Comparison of ENCODE assay signal across 12 cellular contexts in genomic region chr1:19710825-19711611, GRCh38. TPM values are rescaled to one million over a fixed set of nuclear protein-coding genes. Genes with fewer than 3 reads are reported as not detected.
DNase-seq lines count a peak whose midpoint lies in the region; ATAC-seq, FAIRE-seq and TF ChIP-seq lines count a peak whose summit lies in the region.
"Had no signal": no experiment of that assay in that cellular context is flagged by ENCODE, and none has a peak within 500 bp of the region (broad histone marks: within the 10 kb centered on the region; RNA-seq: fewer than 3 reads in every experiment).

No MANE protein-coding gene starts in this region.

- H3K4me1 ChIP-seq in HepG2 (ENCODE audit: insufficient read depth, low read length) (no peaks in the 10 kb centered on the region), right lobe of liver (no peaks in the 10 kb centered on the region), HAP-1 (peaks cover 16% of the 10 kb centered on the region)

- peaks cover 9% of the 10 kb centered on the region for H3K36me3 Mint-ChIP-seq in activated T-helper 1 cell treated with anti-CD3 and anti-CD28 coated beads, Interleukin-12 subunit alpha, Interleukin-12 subunit beta, Interleukin-2, Interleukin-4 antibody, amounts not matched to agents 30 ng/mL and 10 ng/mL and 1 ng/mL, durations not matched to agents 14 hours and 24 hours and 36 hours (ENCODE audit: low read depth)
- peaks cover 8% of the 10 kb centered on the region for H3K36me3 Mint-ChIP-seq in stimulated activated naive CD8-positive, alpha-beta T cell treated with anti-CD3 and anti-CD28 coated beads, Interleukin-15, Interleukin-2, amounts not matched to agents 100 ng/mL and 50 ng/mL, for 24 hours (ENCODE audit: low read depth)

- POLR2A ChIA-PET in HepG2 (lab: Yijun Ruan, JAX): no interaction called here

- peak overlapping the region; percentile 87 for H3K27ac Mint-ChIP-seq in activated T-helper 1 cell treated with anti-CD3 and anti-CD28 coated beads, Interleukin-12 subunit alpha, Interleukin-12 subunit beta, Interleukin-2, Interleukin-4 antibody, amounts not matched to agents 30 ng/mL and 10 ng/mL and 1 ng/mL, durations not matched to agents 14 hours and 24 hours and 36 hours
- H3K27ac Mint-ChIP-seq in stimulated activated naive CD8-positive, alpha-beta T cell treated with anti-CD3 and anti-CD28 coated beads, Interleukin-15, Interleukin-2, amounts not matched to agents 100 ng/mL and 50 ng/mL, for 24 hours: peak overlapping the region; percentile 86
- H3K27ac Mint-ChIP-seq: HFFc6 had no signal

- H3K9me3 ChIP-seq in HepG2 (ENCODE audit: low read length): no peaks in the 10 kb centered on the region
- H3K9me3 ChIP-seq in right lobe of liver: no peaks in the 10 kb centered on the region
- H3K9me3 ChIP-seq in HAP-1: no peaks in the 10 kb centered on the region

- H3K36me3 ChIP-seq in HepG2 (replicated peaks in 1 of 2; ENCODE audit: control insufficient read depth in 1 of 2, insufficient read depth in 2 of 2, low read length in 2 of 2): no peaks in the 10 kb centered on the region
- H3K36me3 ChIP-seq in right lobe of liver: no peaks in the 10 kb centered on the region
- no peaks in the 10 kb centered on the region for H3K36me3 ChIP-seq in HAP-1 (replicated peaks)

- peaks cover 23% of the 10 kb centered on the region for H3K4me1 Mint-ChIP-seq in activated T-helper 1 cell treated with anti-CD3 and anti-CD28 coated beads, Interleukin-12 subunit alpha, Interleukin-12 subunit beta, Interleukin-2, Interleukin-4 antibody, amounts not matched to agents 30 ng/mL and 10 ng/mL and 1 ng/mL, durations not matched to agents 14 hours and 24 hours and 36 hours (ENCODE audit: low read depth)
- peaks cover 19% of the 10 kb centered on the region for H3K4me1 Mint-ChIP-seq in stimulated activated naive CD8-positive, alpha-beta T cell treated with anti-CD3 and anti-CD28 coated beads, Interleukin-15, Interleukin-2, amounts not matched to agents 100 ng/mL and 50 ng/mL, for 24 hours (ENCODE audit: low read depth)

- H3K9ac ChIP-seq in HepG2 (ENCODE audit: insufficient read depth, low read depth, low read length): no peak overlapping the region

- no peaks in the 10 kb centered on the region for H4K20me1 ChIP-seq in HepG2 (ENCODE audit: insufficient read depth, low read length)

- H3K9me3 Mint-ChIP-seq in activated T-helper 1 cell treated with anti-CD3 and anti-CD28 coated beads, Interleukin-12 subunit alpha, Interleukin-12 subunit beta, Interleukin-2, Interleukin-4 antibody, amounts not matched to agents 30 ng/mL and 10 ng/mL and 1 ng/mL, durations not matched to agents 14 hours and 24 hours and 36 hours: no peaks in the 10 kb centered on the region
- H3K9me3 Mint-ChIP-seq in stimulated activated naive CD8-positive, alpha-beta T cell treated with anti-CD3 and anti-CD28 coated beads, Interleukin-15, Interleukin-2, amounts not matched to agents 100 ng/mL and 50 ng/mL, for 24 hours: no peaks in the 10 kb centered on the region
- H3K9me3 Mint-ChIP-seq: HFFc6, naive B cell had no signal

- CTCF ChIA-PET in HepG2 (lab: Yijun Ruan, JAX; ENCODE audit: low intra/inter-chr PET ratio, low total read pairs): no interaction called here

- no TSS peak for BruUV-seq in HepG2 (replicated peaks; lab: Mats Ljungman, UMichigan)

- FAIRE-seq in HepG2 (lab: Jason Lieb, UNC): no peak
- FAIRE-seq: K562 had no signal

- no peak overlapping the region for H2AFZ ChIP-seq in HepG2 (ENCODE audit: low read length)

- DNase-seq in HepG2 (ENCODE audit: low spot score): no peak
- DNase-seq in right lobe of liver: no peak
- DNase-seq in activated T-helper 1 cell treated with anti-CD3 and anti-CD28 coated beads, Interleukin-12 subunit alpha, Interleukin-12 subunit beta, Interleukin-2, Interleukin-4 antibody, amounts not matched to agents 30 ng/mL and 10 ng/mL and 1 ng/mL, durations not matched to agents 14 hours and 24 hours and 36 hours (ENCODE audit: low spot score): peak; percentile 3
- DNase-seq in HAP-1 (ENCODE audit: low spot score in 2 of 2): no peak
- DNase-seq in DMS153 treated with DMSO at 0.1 percent for 48 hours (lab: John Stamatoyannopoulos, UW; ENCODE audit: unreplicated experiment): no peak
- DNase-seq: HFFc6, naive B cell, NCI-H2227 treated with DMSO at 0.1 percent for 48 hours had no signal

- H3K27me3 Mint-ChIP-seq in activated T-helper 1 cell treated with anti-CD3 and anti-CD28 coated beads, Interleukin-12 subunit alpha, Interleukin-12 subunit beta, Interleukin-2, Interleukin-4 antibody, amounts not matched to agents 30 ng/mL and 10 ng/mL and 1 ng/mL, durations not matched to agents 14 hours and 24 hours and 36 hours (ENCODE audit: insufficient read depth): no peaks in the 10 kb centered on the region
- H3K27me3 Mint-ChIP-seq in stimulated activated naive CD8-positive, alpha-beta T cell treated with anti-CD3 and anti-CD28 coated beads, Interleukin-15, Interleukin-2, amounts not matched to agents 100 ng/mL and 50 ng/mL, for 24 hours: no peaks in the 10 kb centered on the region
- H3K27me3 Mint-ChIP-seq: naive B cell had no signal

- no peak overlapping the region for H3K27ac ChIP-seq in HepG2 (ENCODE audit: extremely low read length, insufficient read depth, low read length)
- H3K27ac ChIP-seq in right lobe of liver: no peak overlapping the region

- TF ChIP-seq EP300 in HepG2 (IDR thresholded peaks at IDR 0.05; ENCODE audit: low read depth in 2 of 2, low read length in 2 of 2): no peak
- no peak for TF ChIP-seq EP300 in HepG2 (CRISPR knock-in tag; IDR thresholded peaks at IDR 0.05; ENCODE audit: borderline replicate concordance)

- H3K4me3 ChIP-seq in HepG2 (replicated peaks in 1 of 3; ENCODE audit: insufficient read depth in 1 of 3, low read depth in 2 of 3, low read length in 3 of 3) (no peak overlapping the region), right lobe of liver (no peak overlapping the region), HAP-1 (no peak overlapping the region)
- H3K4me3 ChIP-seq: K562 had no signal

- TF ChIP-seq CTCF in HepG2 (CRISPR knock-in tag; IDR thresholded peaks at IDR 0.05) (no peak), right lobe of liver (IDR thresholded peaks at IDR 0.05) (no peak)

- H3K4me2 ChIP-seq in HepG2 (ENCODE audit: low read depth, low read length): no peak overlapping the region

- TF ChIP-seq RAD21 in HepG2 (CRISPR knock-in tag; IDR thresholded peaks at IDR 0.05): no peak

- no peaks in the 10 kb centered on the region for H3K79me2 ChIP-seq in HepG2 (ENCODE audit: insufficient read depth, low read length)

- WGBS in HepG2 (ENCODE audit: low lambda C conversion rate): 86% methylated on average over 12 of the region's 12 CpGs
- 81% methylated on average over 10 of the region's 12 CpGs for WGBS in right lobe of liver (ENCODE audit: insufficient coverage, low coverage, low lambda C conversion rate, missing lambda C conversion rate)

- intact Hi-C loops in HepG2 (cut with micrococcal nuclease; ENCODE audit: unreplicated experiment) (no loop called here), right lobe of liver (cut with DNase I) (no loop called here)
- intact Hi-C loops in activated T-helper 1 cell treated with anti-CD3 and anti-CD28 coated beads, Interleukin-12 subunit alpha, Interleukin-12 subunit beta, Interleukin-2, Interleukin-4 antibody, amounts not matched to agents 30 ng/mL and 10 ng/mL and 1 ng/mL, durations not matched to agents 14 hours and 24 hours and 36 hours (cut with micrococcal nuclease): loop anchor here (1.0 to 2.0 kb wide), 3 partner anchors 89 to 171 kb away; partner anchors contain the start of gene OTUD3

- in situ Hi-C loops in HepG2 (cut with HindIII; ENCODE audit: extremely low pct_ligation_motif_present, low pct_unique_long_range_greater_than_20kb): no loop called here
- in situ Hi-C loops in HAP-1 (cut with MboI; ENCODE audit: low sequenced_read_pairs): no loop called here

- TF ChIP-seq POLR2A in HepG2 (IDR thresholded peaks at IDR 0.05; ENCODE audit: insufficient read depth in 1 of 2, low read depth in 2 of 2, low read length in 2 of 2) (no peak), right lobe of liver (IDR thresholded peaks at IDR 0.05) (no peak)

- peak overlapping the region; percentile 70 for H3K4me3 Mint-ChIP-seq in activated T-helper 1 cell treated with anti-CD3 and anti-CD28 coated beads, Interleukin-12 subunit alpha, Interleukin-12 subunit beta, Interleukin-2, Interleukin-4 antibody, amounts not matched to agents 30 ng/mL and 10 ng/mL and 1 ng/mL, durations not matched to agents 14 hours and 24 hours and 36 hours
- H3K4me3 Mint-ChIP-seq in stimulated activated naive CD8-positive, alpha-beta T cell treated with anti-CD3 and anti-CD28 coated beads, Interleukin-15, Interleukin-2, amounts not matched to agents 100 ng/mL and 50 ng/mL, for 24 hours: no peak overlapping the region
- H3K4me3 Mint-ChIP-seq: HFFc6, naive B cell had no signal

- no peaks in the 10 kb centered on the region for H3K27me3 ChIP-seq in HepG2 (ENCODE audit: control insufficient read depth in 1 of 2, insufficient read depth in 2 of 2, low read length in 2 of 2)
- H3K27me3 ChIP-seq in right lobe of liver: no peaks in the 10 kb centered on the region
- H3K27me3 ChIP-seq in HAP-1 (ENCODE audit: low read depth): no peaks in the 10 kb centered on the region

- ATAC-seq in HepG2: no peak
- no peak for ATAC-seq in right lobe of liver
- peak; percentile 62 for ATAC-seq in HG02852 (IDR thresholded peaks at IDR 0.05; ENCODE audit: unreplicated experiment)
- no peak for ATAC-seq in HG03039 (IDR thresholded peaks at IDR 0.05; ENCODE audit: unreplicated experiment)
- ATAC-seq: K562 had no signal

RNA-seq across cellular contexts. Expression of gene HTR6, which starts 46.3 kb away (rescaled TPM):
- total RNA-seq in HepG2 (2016; rRNA removed; fragmentation: Illumina TruSeq; extraction: Trizol): 0.04 TPM in 1 of 2 replicates, not detected in the other
- not detected in 2 replicates for total RNA-seq in HepG2 (2016; cell fraction: cytosol; rRNA removed; fragmentation: Illumina TruSeq; extraction: Trizol; ENCODE audit: low read depth)
- not detected in 2 replicates for total RNA-seq in HepG2 (2016; cell fraction: insoluble cytoplasmic fraction; rRNA removed; fragmentation: Illumina TruSeq; extraction: Trizol)
- total RNA-seq in HepG2 (2016; cell fraction: membrane; rRNA removed; fragmentation: Illumina TruSeq; extraction: Trizol): not detected in 2 replicates
- total RNA-seq in HepG2 (2016; cell fraction: nucleus; rRNA removed; fragmentation: Illumina TruSeq; extraction: Trizol): not detected in 2 replicates
- polyA plus RNA-seq in HepG2 (2011; rRNA removed): 0.05 TPM in 1 of 2 replicates, not detected in the other
- polyA plus RNA-seq in HepG2 (2011; cell fraction: cytosol; rRNA removed): not detected in 2 replicates
- polyA plus RNA-seq in HepG2 (2011; cell fraction: nucleus; rRNA removed): not detected in 2 replicates
- not detected in 2 replicates for polyA plus RNA-seq in HepG2 (2012)
- not detected in 2 replicates for polyA plus RNA-seq in HepG2 (2016; cell fraction: cytosol; fragmentation: Illumina TruSeq; extraction: Trizol; ENCODE audit: low read depth)
- polyA plus RNA-seq in HepG2 (2016; cell fraction: insoluble cytoplasmic fraction; fragmentation: Illumina TruSeq; extraction: Trizol; ENCODE audit: low read depth): not detected in 2 replicates
- polyA plus RNA-seq in HepG2 (2016; cell fraction: membrane; fragmentation: Illumina TruSeq; extraction: Trizol; ENCODE audit: low read depth): not detected in 2 replicates
- not detected in 2 replicates for polyA plus RNA-seq in HepG2 (2016; cell fraction: nucleus; fragmentation: Illumina TruSeq; extraction: Trizol; ENCODE audit: insufficient read depth, low read depth)
- not detected in 2 replicates for polyA minus RNA-seq in HepG2 (2011; rRNA and poly(A)+ RNA removed; ENCODE audit: low replicate concordance)
- polyA minus RNA-seq in HepG2 (2011; cell fraction: cytosol; rRNA and poly(A)+ RNA removed): not detected in 2 replicates
- polyA minus RNA-seq in HepG2 (2011; cell fraction: nucleus; rRNA and poly(A)+ RNA removed): not detected in 2 replicates
- not detected for total RNA-seq in right lobe of liver
- total RNA-seq in activated T-helper 1 cell treated with anti-CD3 and anti-CD28 coated beads, Interleukin-12 subunit alpha, Interleukin-12 subunit beta, Interleukin-2, Interleukin-4 antibody, amounts not matched to agents 30 ng/mL and 10 ng/mL and 1 ng/mL, durations not matched to agents 14 hours and 24 hours and 36 hours: not detected in 2 replicates
- total RNA-seq: HFFc6, K562 had no signal
- polyA plus RNA-seq: K562 had no signal
